Comparison of ENCODE assay signal across 22 cellular contexts in genomic region chr14:56278383-56278782, GRCh38.
"Had no signal": no experiment of that assay in that cellular context is flagged by ENCODE, and none has a peak within 500 bp of the region (broad histone marks: within the 10 kb centered on the region; RNA-seq: fewer than 3 reads in every experiment).

No MANE protein-coding gene starts in this region.

- DNase-seq: colonic mucosa; cortex of kidney; effector CD8-positive, alpha-beta T cell; effector memory CD8-positive, alpha-beta T cell; endodermal cell; foreskin keratinocyte; heart left ventricle; hypothalamus; immature natural killer cell; islet precursor cell; left cardiac atrium; left lung; left ventricle myocardium superior; lower lobe of right lung; mesenchymal stem cell; mucosa of descending colon; naive B cell; naive thymus-derived CD8-positive, alpha-beta T cell had no signal

- H3K79me2 ChIP-seq: hepatocyte had no signal

- H2AFZ ChIP-seq: hepatocyte had no signal

- ATAC-seq: effector memory CD8-positive, alpha-beta T cell; foreskin keratinocyte; gastroesophageal sphincter; heart left ventricle; left cardiac atrium; left lung; left ventricle myocardium superior; lower lobe of right lung; mucosa of descending colon; naive thymus-derived CD8-positive, alpha-beta T cell had no signal

- H3K4me1 ChIP-seq: colonic mucosa, foreskin keratinocyte, heart left ventricle, left lung, lower lobe of right lung had no signal

- H3K4me2 ChIP-seq: hepatocyte had no signal

- H3K36me3 ChIP-seq: colonic mucosa, esophagus muscularis mucosa, gastroesophageal sphincter, heart left ventricle, left lung, lower lobe of right lung had no signal

- FAIRE-seq: endothelial cell of umbilical vein had no signal

- H3K9me3 ChIP-seq: colonic mucosa, esophagus muscularis mucosa, gastroesophageal sphincter, heart left ventricle, left lung, lower lobe of right lung, mucosa of descending colon had no signal

- H3K4me3 ChIP-seq: colonic mucosa, esophagus muscularis mucosa, gastroesophageal sphincter, heart left ventricle, hepatocyte, left lung, lower lobe of right lung, mucosa of descending colon had no signal

- H3K27me3 ChIP-seq: colonic mucosa, esophagus muscularis mucosa, foreskin keratinocyte, gastroesophageal sphincter, heart left ventricle, hepatocyte, left lung had no signal

- H3K27ac ChIP-seq: colonic mucosa, esophagus muscularis mucosa, foreskin keratinocyte, gastroesophageal sphincter, heart left ventricle, hepatocyte, left lung, lower lobe of right lung had no signal
